In the genomic region with DNA sequence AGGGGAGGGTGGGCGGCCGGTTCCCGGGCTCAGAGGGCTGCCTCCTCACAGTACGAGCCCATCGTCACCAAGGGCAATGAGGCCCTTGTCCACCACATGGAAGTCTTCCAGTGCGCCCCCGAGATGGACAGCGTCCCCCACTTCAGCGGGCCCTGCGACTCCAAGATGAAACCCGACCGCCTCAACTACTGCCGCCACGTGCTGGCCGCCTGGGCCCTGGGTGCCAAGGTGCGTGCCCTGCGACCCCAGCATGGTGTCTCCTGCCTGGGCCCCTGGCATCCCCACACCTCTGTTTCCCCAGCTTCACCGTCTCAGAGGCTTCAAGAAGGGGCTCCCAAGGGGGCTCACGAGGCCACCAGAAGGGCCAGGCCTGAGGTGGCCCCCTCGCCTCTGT, we compare ENCODE assay signal across 37 cellular contexts. TPM values are rescaled to one million over a fixed set of nuclear protein-coding genes. Genes with fewer than 3 reads are reported as not detected.
"Had no signal": no experiment of that assay in that cellular context is flagged by ENCODE, and none has a peak within 500 bp of the region (broad histone marks: within the 10 kb centered on the region; RNA-seq: fewer than 3 reads in every experiment).

No MANE protein-coding gene starts in this region.

- H3K36me3 ChIP-seq: brain microvascular endothelial cell, colonic mucosa, esophagus squamous epithelium, gastroesophageal sphincter, WERI-Rb-1 had no signal

- H3K27me3 ChIP-seq: colonic mucosa had no signal

- DNase-seq: activated B cell treated with CpG ODN at 0.5 μM for 24 hours; activated CD4-positive, alpha-beta T cell treated with anti-CD3 and anti-CD28 coated beads for 48 hours; activated CD4-positive, alpha-beta T cell treated with anti-CD3 and anti-CD28 coated beads, Interleukin-2, amount 50 U/mL, for 1 hour; activated CD4-positive, alpha-beta T cell treated with anti-CD3 and anti-CD28 coated beads, Interleukin-2, amount 50 U/mL, for 48 hours; activated CD8-positive, alpha-beta memory T cell treated with anti-CD3 and anti-CD28 coated beads for 24 hours; activated CD8-positive, alpha-beta T cell treated with anti-CD3 and anti-CD28 coated beads for 36 hours; activated effector memory CD4-positive, alpha-beta T cell treated with Interleukin-2 at 50 U/mL for 16 hours; activated gamma-delta T cell treated with Interleukin-2 at 50 U/mL for 16 hours; activated naive CD4-positive, alpha-beta T cell treated with anti-CD3 and anti-CD28 coated beads, Interleukin-2, amount 50 U/mL, for 16 hours; activated naive CD4-positive, alpha-beta T cell treated with Interleukin-2 at 50 U/mL for 16 hours; activated T-cell treated with anti-CD3 and anti-CD28 coated beads, Interleukin-2, amount 50 U/mL, for 4 hours; amniotic stem cell; anterior cingulate cortex; brain microvascular endothelial cell; caudate nucleus; colonic mucosa; effector CD8-positive, alpha-beta T cell; esophagus squamous epithelium; foreskin melanocyte; T-helper 1 cell; T-helper 17 cell; T1000; WERI-Rb-1 had no signal

- FAIRE-seq: astrocyte, bronchial epithelial cell, endometrium, endothelial cell of umbilical vein had no signal

- H3K27ac ChIP-seq: brain microvascular endothelial cell, colonic mucosa, epithelial cell of prostate, esophagus squamous epithelium, gastroesophageal sphincter, WERI-Rb-1 had no signal

- H3K4me1 ChIP-seq: colonic mucosa, esophagus squamous epithelium, gastroesophageal sphincter had no signal

- ATAC-seq: activated CD4-positive, CD25-positive, alpha-beta regulatory T cell treated with anti-CD3 and anti-CD28 coated beads, Interleukin-2, amount 50 U/mL, for 24 hours; activated CD8-positive, alpha-beta T cell treated with anti-CD3 and anti-CD28 coated beads for 36 hours; activated T-cell treated with anti-CD3 and anti-CD28 coated beads, Interleukin-2, amount 50 U/mL, for 4 hours; activated T-helper 17 cell treated with anti-CD3 and anti-CD28 coated beads, Interleukin-2, amount 50 U/mL, for 72 hours; gastroesophageal sphincter; T-helper 17 cell had no signal

- H3K4me3 ChIP-seq: colonic mucosa, esophagus squamous epithelium, gastroesophageal sphincter had no signal

- H3K9me3 ChIP-seq: colonic mucosa, esophagus squamous epithelium, gastroesophageal sphincter had no signal

RNA-seq across cellular contexts. Expression of a gene that starts 7.2 kb away (rescaled TPM):
- total RNA-seq: activated B cell treated with CpG ODN at 0.5 μM for 24 hours; activated CD8-positive, alpha-beta T cell treated with anti-CD3 and anti-CD28 coated beads for 36 hours; activated T-cell treated with anti-CD3 and anti-CD28 coated beads, Interleukin-2, amount 50 U/mL, for 4 hours; activated T-helper 17 cell treated with anti-CD3 and anti-CD28 coated beads, Interleukin-2, amount 50 U/mL, for 72 hours; astrocyte; bronchial epithelial cell; colonic mucosa; dermis microvascular lymphatic vessel endothelial cell; endothelial cell of umbilical vein; esophagus squamous epithelium; fibroblast of lung; fibroblast of villous mesenchyme; gastroesophageal sphincter; glomerular endothelial cell had no signal
- polyA plus RNA-seq: endothelial cell of umbilical vein, fibroblast of lung had no signal

RNA-seq across cellular contexts. Expression of a gene that starts 34.2 kb away (rescaled TPM):
- total RNA-seq: activated B cell treated with CpG ODN at 0.5 μM for 24 hours; activated CD8-positive, alpha-beta T cell treated with anti-CD3 and anti-CD28 coated beads for 36 hours; activated T-cell treated with anti-CD3 and anti-CD28 coated beads, Interleukin-2, amount 50 U/mL, for 4 hours; activated T-helper 17 cell treated with anti-CD3 and anti-CD28 coated beads, Interleukin-2, amount 50 U/mL, for 72 hours; astrocyte; bronchial epithelial cell; dermis microvascular lymphatic vessel endothelial cell; endothelial cell of umbilical vein; esophagus squamous epithelium; fibroblast of lung; fibroblast of villous mesenchyme; gastroesophageal sphincter; glomerular endothelial cell; T-helper 17 cell had no signal
- polyA plus RNA-seq: adipose tissue, endothelial cell of umbilical vein, esophagus, fibroblast of lung had no signal
